In the genomic region with DNA sequence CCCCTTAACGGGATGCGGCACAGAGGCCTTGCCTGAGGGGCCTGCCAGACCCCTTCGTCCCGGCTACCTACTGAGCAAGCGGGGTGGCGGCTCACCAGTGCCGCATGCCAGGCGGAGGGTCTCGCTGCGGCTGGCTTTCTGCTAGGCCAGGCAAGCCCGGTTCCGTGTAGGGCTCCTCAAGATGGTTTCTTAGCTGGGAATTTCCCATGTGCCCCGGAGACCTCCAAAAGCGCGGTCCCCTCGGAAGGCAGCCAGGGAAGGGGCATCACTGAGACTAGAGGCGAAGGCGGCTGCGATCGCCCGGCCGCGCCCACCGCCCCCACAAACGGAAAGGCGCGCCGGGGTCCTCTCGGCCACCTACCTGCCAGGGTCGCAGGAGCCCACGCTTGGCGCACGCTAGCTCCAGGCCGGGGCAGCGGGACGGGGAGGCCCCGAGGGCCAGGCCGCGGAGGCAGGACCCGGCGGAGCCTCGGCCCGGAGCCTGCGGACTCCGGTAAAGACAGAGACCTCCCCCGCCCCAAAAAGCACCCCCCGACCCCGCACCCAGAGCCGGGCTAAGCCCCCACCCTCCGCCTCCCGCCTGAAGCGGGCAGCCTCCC, we compare ENCODE assay signal across 8 cellular contexts. TPM values are rescaled to one million over a fixed set of nuclear protein-coding genes. Genes with fewer than 3 reads are reported as not detected.
DNase-seq lines count a peak whose midpoint lies in the region; ATAC-seq and TF ChIP-seq lines count a peak whose summit lies in the region.

No MANE protein-coding gene starts in this region.

- H3K27ac Mint-ChIP-seq in dendritic cell treated with granulocyte-macrophage colony-stimulating factor and Interleukin-4, amounts not matched to agents 40 ng/mL and 50 ng/mL, for 4 days = no peak overlapping the region

- H3K27me3 Mint-ChIP-seq in dendritic cell treated with granulocyte-macrophage colony-stimulating factor and Interleukin-4, amounts not matched to agents 40 ng/mL and 50 ng/mL, for 4 days = peaks cover 45% of the 10 kb centered on the region

- H3K4me3 Mint-ChIP-seq in dendritic cell treated with granulocyte-macrophage colony-stimulating factor and Interleukin-4, amounts not matched to agents 40 ng/mL and 50 ng/mL, for 4 days = peak overlapping the region; percentile 80

- no peaks in the 10 kb centered on the region for H3K27me3 ChIP-seq in tibial artery

- H3K27ac ChIP-seq in mesodermal cell (ENCODE audit: low read depth, low read length, severe bottlenecking) (peak overlapping the region; percentile 99), tibial artery (peak overlapping the region; percentile 81 to 92)

- 1% methylated on average over 25 to 44 of the region's 52 CpGs for WGBS in mesodermal cell (ENCODE audit: insufficient coverage in 2 of 2), 2 experiments

- H3K4me1 Mint-ChIP-seq in dendritic cell treated with granulocyte-macrophage colony-stimulating factor and Interleukin-4, amounts not matched to agents 40 ng/mL and 50 ng/mL, for 4 days (ENCODE audit: low read depth) = peaks cover 19% of the 10 kb centered on the region

- H3K9me3 Mint-ChIP-seq in dendritic cell treated with granulocyte-macrophage colony-stimulating factor and Interleukin-4, amounts not matched to agents 40 ng/mL and 50 ng/mL, for 4 days = no peaks in the 10 kb centered on the region

- H3K36me3 ChIP-seq in mesodermal cell (ENCODE audit: control insufficient read depth, insufficient read depth, low read length) (no peaks in the 10 kb centered on the region), tibial artery (no peaks in the 10 kb centered on the region)

- ATAC-seq in HG03571 (IDR thresholded peaks at IDR 0.05; ENCODE audit: unreplicated experiment) (no peak), GM18907 (IDR thresholded peaks at IDR 0.05; ENCODE audit: unreplicated experiment) (no peak)

- H3K36me3 Mint-ChIP-seq in dendritic cell treated with granulocyte-macrophage colony-stimulating factor and Interleukin-4, amounts not matched to agents 40 ng/mL and 50 ng/mL, for 4 days (ENCODE audit: low read depth) = no peaks in the 10 kb centered on the region

- intact Hi-C loops in dendritic cell treated with granulocyte-macrophage colony-stimulating factor and Interleukin-4, amounts not matched to agents 40 ng/mL and 50 ng/mL, for 4 days (cut with micrococcal nuclease) = loop anchor here (5.0 kb wide), 1 partner anchor 77 kb away; the partner anchor contains the start of gene PEX26
- intact Hi-C loops in tibial artery (cut with DNase I; ENCODE audit: low total_unique reads) = loop anchor here (2.0 to 10.0 kb wide), 2 partner anchors 76 to 166 kb away; partner anchors contain the start of gene PEX26

- H3K4me1 ChIP-seq in mesodermal cell (ENCODE audit: control insufficient read depth, insufficient read depth, low read length, poor library complexity, severe bottlenecking) = peaks cover 7% of the 10 kb centered on the region
- peaks cover 0 to 47% (median 13%) of the 10 kb centered on the region in 4 donors for H3K4me1 ChIP-seq in tibial artery

- DNase-seq in DMS 273 (lab: John Stamatoyannopoulos, UW; ENCODE audit: unreplicated experiment) (peak; percentile 44), DMS 273 treated with DMSO at 0.1 percent for 48 hours (lab: John Stamatoyannopoulos, UW) (no peak), T-helper 2 cell (peak in 4 of 5 experiments; percentile 15 to 41 (median 30)), tibial artery (peak in 1 of 2 donors; percentile 69)

- H3K4me3 ChIP-seq in mesodermal cell (ENCODE audit: extremely low read depth, insufficient read depth, low read length, poor library complexity, severe bottlenecking) (peak overlapping the region; percentile 73), tibial artery (peak overlapping the region; percentile 75 to 99)

- no peak for TF ChIP-seq CTCF in tibial artery (IDR thresholded peaks at IDR 0.05)

- no peaks in the 10 kb centered on the region for H3K9me3 ChIP-seq in mesodermal cell (ENCODE audit: control insufficient read depth, low read length)
- H3K9me3 ChIP-seq in tibial artery = no peaks in the 10 kb centered on the region

RNA-seq across cellular contexts. Expression of gene MICAL3, which starts 23.8 kb away (rescaled TPM):
- 18.3 TPM for polyA plus RNA-seq in mesodermal cell (2013, experiment 1 of 2)
- 16.6 TPM for polyA plus RNA-seq in mesodermal cell (2013, experiment 2 of 2)
